In genomic region chr13:40941581-40941980, GRCh38 we compare ENCODE assay signal across 14 cellular contexts.
"Had no signal": no experiment of that assay in that cellular context is flagged by ENCODE, and none has a peak within 500 bp of the region (broad histone marks: within the 10 kb centered on the region; RNA-seq: fewer than 3 reads in every experiment).

No MANE protein-coding gene starts in this region.

- H3K4me1 ChIP-seq: uterus had no signal

- H3K27ac Mint-ChIP-seq: nephron progenitor cell had no signal

- DNase-seq: activated CD4-positive, alpha-beta T cell treated with anti-CD3 and anti-CD28 coated beads, Interleukin-2, amount 50 U/mL, for 4 hours; activated CD4-positive, CD25-positive, alpha-beta regulatory T cell treated with anti-CD3 and anti-CD28 coated beads, Interleukin-2, amount 50 U/mL, for 72 hours; activated CD8-positive, alpha-beta memory T cell treated with anti-CD3 and anti-CD28 coated beads, Interleukin-2, amount 50 U/mL, for 4 hours; foreskin melanocyte; head of caudate nucleus; nephron progenitor cell; ovary; stimulated activated CD4-positive, alpha-beta T cell treated with anti-CD3 and anti-CD28 coated beads, Interleukin-4, amount 100 ng/mL, for 1 hour; stimulated activated CD8-positive, alpha-beta memory T cell treated with anti-CD3 and anti-CD28 coated beads, Interleukin-4, amount 100 ng/mL, for 48 hours; thyroid gland; uterus had no signal

- ATAC-seq: SK-N-SH treated with all-trans-retinoic acid at 6 μM for 48 hours had no signal

- H3K4me3 Mint-ChIP-seq: nephron progenitor cell had no signal

- H3K4me1 Mint-ChIP-seq: nephron progenitor cell had no signal

- H3K27ac ChIP-seq: cardiac muscle cell, ovary, uterus had no signal

- H3K9me3 ChIP-seq: ovary, thyroid gland, uterus had no signal

- H3K4me3 ChIP-seq: cardiac muscle cell, ovary, thyroid gland, uterus had no signal

- H3K36me3 ChIP-seq: ovary, uterus had no signal

- H3K27me3 ChIP-seq: cardiac muscle cell, ovary, thyroid gland, uterus had no signal

- H3K9me3 Mint-ChIP-seq: activated T-helper 2 cell treated with anti-CD3 and anti-CD28 coated beads, Interferon-gamma antibody, Interleukin-2, Interleukin-4, amounts not matched to agents 10 μg/mL and 5 μg/mL and 100 μg/mL, durations not matched to agents 14 hours and 24 hours and 36 hours; nephron progenitor cell had no signal
